8 cellular contexts compared by ENCODE assay signal in genomic region chr1:186304982-186305949, GRCh38. TPM values are rescaled to one million over a fixed set of nuclear protein-coding genes. Genes with fewer than 3 reads are reported as not detected.
DNase-seq lines count a peak whose midpoint lies in the region; ATAC-seq and TF ChIP-seq lines count a peak whose summit lies in the region.

No MANE protein-coding gene starts in this region.

- intact Hi-C loops in left ventricle myocardium inferior (cut with micrococcal nuclease) (no loop called here), Right ventricle myocardium inferior (cut with DNase I) (no loop called here)

- CTCF ChIA-PET in WTC11 (lab: Charles Lee): interaction anchor here (1.0 to 1.4 kb wide), 2 partner anchors 585 to 624 kb away, joined by 3 to 4 read pairs; no protein-coding TSS in a partner anchor

- peaks cover 6% of the 10 kb centered on the region for H3K4me1 ChIP-seq in left ventricle myocardium inferior

- H3K36me3 ChIP-seq in left ventricle myocardium inferior (peaks cover under 1% of the 10 kb centered on the region), MG63 (no peaks in the 10 kb centered on the region)

- H3K27me3 Mint-ChIP-seq in WTC11 (ENCODE audit: low read depth): no peaks in the 10 kb centered on the region; the same call in 1 of the 2 replicates
- no peaks in the 10 kb centered on the region for H3K27me3 Mint-ChIP-seq in effector memory CD8-positive, alpha-beta T cell

- no peaks in the 10 kb centered on the region for H3K9me3 Mint-ChIP-seq in WTC11
- H3K9me3 Mint-ChIP-seq in effector memory CD8-positive, alpha-beta T cell: no peaks in the 10 kb centered on the region

- H3K36me3 Mint-ChIP-seq in WTC11: no peaks in the 10 kb centered on the region
- H3K36me3 Mint-ChIP-seq in effector memory CD8-positive, alpha-beta T cell (ENCODE audit: insufficient read depth): no peaks in the 10 kb centered on the region

- DNase-seq in left ventricle myocardium inferior (no peak), Right ventricle myocardium inferior (ENCODE audit: missing footprints) (no peak), H4 (ENCODE audit: low spot score) (peak; percentile 13), LoVo (ENCODE audit: low spot score) (peak; percentile 44), WTC11 (ENCODE audit: low spot score) (no peak), iPS-NIHi7 (ENCODE audit: extremely low spot score) (peak; percentile 57), MG63 (no peak)
- DNase-seq in effector memory CD8-positive, alpha-beta T cell: no peak

- no peaks in the 10 kb centered on the region for H3K4me1 Mint-ChIP-seq in WTC11
- H3K4me1 Mint-ChIP-seq in effector memory CD8-positive, alpha-beta T cell (ENCODE audit: low read depth in 2 of 2): peaks cover 4 to 8% of the 10 kb centered on the region in 2 donors

- TF ChIP-seq CTCF in left ventricle myocardium inferior (IDR thresholded peaks at IDR 0.05; ENCODE audit: borderline replicate concordance): peak; percentile 56
- TF ChIP-seq CTCF in WTC11 (IDR thresholded peaks at IDR 0.05): peak; percentile 45

- no peak for ATAC-seq in Right ventricle myocardium inferior
- peak; percentile 76 for ATAC-seq in WTC11
- ATAC-seq in effector memory CD8-positive, alpha-beta T cell (replicated peaks): no peak

- H3K27ac ChIP-seq in left ventricle myocardium inferior (replicated peaks): peak overlapping the region; percentile 16

- POLR2A ChIA-PET in WTC11 (lab: Charles Lee): no interaction called here

- no peak overlapping the region for H3K4me3 ChIP-seq in left ventricle myocardium inferior
- no peak overlapping the region for H3K4me3 ChIP-seq in MG63

- H3K27ac Mint-ChIP-seq in WTC11: no peak overlapping the region
- H3K27ac Mint-ChIP-seq in effector memory CD8-positive, alpha-beta T cell: peak overlapping the region in 1 of 2 donors; percentile 56

- no peak overlapping the region for H3K4me3 Mint-ChIP-seq in WTC11
- H3K4me3 Mint-ChIP-seq in effector memory CD8-positive, alpha-beta T cell: no peak overlapping the region

- no peaks in the 10 kb centered on the region for H3K9me3 ChIP-seq in left ventricle myocardium inferior (replicated peaks)
- H3K9me3 ChIP-seq in MG63: no peaks in the 10 kb centered on the region

- H3K27me3 ChIP-seq in left ventricle myocardium inferior (ENCODE audit: low read depth): no peaks in the 10 kb centered on the region
- no peaks in the 10 kb centered on the region for H3K27me3 ChIP-seq in MG63

TF ChIP-seq in WTC11, 78 proteins besides CTCF, POLR2A, EP300 and RAD21:
- TF ChIP-seq JAZF1 (CRISPR knock-in tag; IDR thresholded peaks at IDR 0.05) (no peak), TP53 (CRISPR knock-in tag; IDR thresholded peaks at IDR 0.05) (no peak), ZNF317 (CRISPR knock-in tag; IDR thresholded peaks at IDR 0.05; ENCODE audit: borderline replicate concordance, low read depth) (no peak), PRDM15 (CRISPR knock-in tag; IDR thresholded peaks at IDR 0.05) (no peak), ZNF671 (CRISPR knock-in tag; IDR thresholded peaks at IDR 0.05) (no peak), TEAD1 (CRISPR knock-in tag; IDR thresholded peaks at IDR 0.05) (no peak), TEAD4 (CRISPR knock-in tag; IDR thresholded peaks at IDR 0.05) (no peak), ZNF232 (CRISPR knock-in tag; IDR thresholded peaks at IDR 0.05) (no peak), ZNF532 (CRISPR knock-in tag; IDR thresholded peaks at IDR 0.05; ENCODE audit: borderline replicate concordance) (no peak), ZNF138 (CRISPR knock-in tag; conservative IDR thresholded peaks at IDR 0.05) (no peak)
TF ChIP-seq in WTC11: peak in this region for 0.

RNA-seq across cellular contexts. Expression of gene PRG4, which starts 9.2 kb away (rescaled TPM):
- total RNA-seq in left ventricle myocardium inferior (0.41 TPM), Right ventricle myocardium inferior (1.4 TPM), WTC11 (2021) (0.07 to 0.09 TPM in 2 of 3 replicates, not detected in the other)
- not detected in 2 replicates for total RNA-seq in H4 (2014; rRNA removed; shearing (Covaris generic))
- total RNA-seq in MG63 (2014; rRNA removed; shearing (Covaris generic); ENCODE audit: low replicate concordance): not detected in 2 replicates

Comparison
In these comparisons a context has a peak if more than half of its experiments do, and no peak if none do; other contexts are left out.
1. DNase-seq: peak in H4 (single experiment), LoVo (single experiment) and iPS-NIHi7 (single experiment); none in left ventricle myocardium inferior (single experiment), Right ventricle myocardium inferior (single experiment), WTC11 (single experiment), effector memory CD8-positive, alpha-beta T cell (0 of 3) and MG63 (single experiment).